9 cellular contexts compared by ENCODE assay signal in the genomic region with DNA sequence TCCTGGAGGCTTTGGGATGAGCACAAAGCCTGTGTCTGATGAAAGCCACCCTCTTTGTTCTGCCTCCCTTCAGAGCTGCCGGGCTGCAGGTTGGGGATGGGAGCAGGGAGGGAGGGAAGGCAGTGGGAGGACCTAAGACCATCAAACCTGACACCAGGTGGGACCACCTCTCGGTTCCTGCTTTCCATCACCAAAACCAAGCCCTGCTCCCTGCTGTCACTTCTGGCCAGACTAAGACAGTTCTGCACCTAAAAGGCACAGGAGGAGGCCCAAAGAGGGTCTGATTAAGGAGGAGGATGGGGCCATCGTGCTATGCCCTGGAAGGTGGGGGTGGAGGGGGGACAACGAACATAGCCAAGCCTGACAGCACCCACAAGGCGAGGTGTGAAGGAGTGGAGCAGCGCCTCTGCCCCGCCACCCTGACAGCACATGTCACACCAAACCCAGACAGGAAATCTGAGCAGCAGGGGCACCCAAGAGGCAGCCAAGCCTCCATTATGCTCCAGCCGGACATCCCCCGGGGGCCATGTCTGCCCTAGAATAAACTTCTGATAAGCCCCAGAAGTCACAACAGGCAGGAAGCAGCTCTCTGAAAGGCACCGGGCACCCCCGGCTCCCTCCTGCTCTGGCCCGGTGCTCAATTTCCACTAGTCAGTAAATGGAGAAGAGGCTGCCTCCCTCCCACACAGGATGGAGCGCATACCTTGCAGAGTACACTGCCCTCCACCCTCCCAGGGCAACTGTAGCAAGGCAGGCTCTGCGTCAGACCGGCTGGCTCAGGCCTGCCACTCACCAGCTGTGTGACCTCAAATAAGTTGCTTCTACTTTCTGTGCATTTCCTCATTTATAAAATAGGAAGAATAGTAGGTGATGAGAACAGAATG. TPM values are rescaled to one million over a fixed set of nuclear protein-coding genes. Genes with fewer than 3 reads are reported as not detected.
DNase-seq lines count a peak whose midpoint lies in the region; ATAC-seq lines count a peak whose summit lies in the region.
"Had no signal": no experiment of that assay in that cellular context is flagged by ENCODE, and none has a peak within 500 bp of the region (broad histone marks: within the 10 kb centered on the region; RNA-seq: fewer than 3 reads in every experiment).

No MANE protein-coding gene starts in this region.

- DNase-seq in Daoy (ENCODE audit: low read depth) (peak; percentile 39), NCI-H2081 (lab: John Stamatoyannopoulos, UW) (peak; percentile 70 to 89), iPS-NIHi7 (ENCODE audit: extremely low spot score) (peak; percentile 83), AG20443 (ENCODE audit: low spot score) (no peak), cerebellar cortex (ENCODE audit: low spot score) (no peak)
- DNase-seq in stimulated activated CD8-positive, alpha-beta memory T cell treated with anti-CD3 and anti-CD28 coated beads, Interleukin-4, amount 100 ng/mL, for 24 hours (ENCODE audit: low read depth) = peak; percentile 40

- peak; percentile 59 for ATAC-seq in GM21723 (IDR thresholded peaks at IDR 0.05; ENCODE audit: unreplicated experiment)
- ATAC-seq: mucosa of descending colon had no signal

- peak overlapping the region; percentile 53 for H3K27ac ChIP-seq in angular gyrus (ENCODE audit: low read depth, low read length)

RNA-seq across cellular contexts. Expression of gene DLG5, which starts 48.9 kb away (rescaled TPM):
- total RNA-seq in Daoy (2014; rRNA removed; shearing (Covaris generic)) = 8.6 and 25.2 TPM in 2 replicates

Comparison
In these comparisons a context has a peak if more than half of its experiments do, and no peak if none do; other contexts are left out.
1. DNase-seq: peak in Daoy (single experiment), NCI-H2081 (2 of 2), iPS-NIHi7 (single experiment) and stimulated activated CD8-positive, alpha-beta memory T cell treated with anti-CD3 and anti-CD28 coated beads, Interleukin-4, amount 100 ng/mL, for 24 hours (single experiment); none in AG20443 (single experiment) and cerebellar cortex (single experiment).